Comparison of ENCODE assay signal across 8 cellular contexts in genomic region chr16:66650707-66651473, GRCh38. TPM values are rescaled to one million over a fixed set of nuclear protein-coding genes. Genes with fewer than 3 reads are reported as not detected.
DNase-seq lines count a peak whose midpoint lies in the region; TF ChIP-seq lines count a peak whose summit lies in the region.

No MANE protein-coding gene starts in this region.

- no peak overlapping the region for H4K8ac ChIP-seq in trophoblast cell (ENCODE audit: low read depth, low read length)

- DNase-seq in ELF-1 (ENCODE audit: low read depth, low spot score) (peak; percentile 89), HFF-Myc (ENCODE audit: extremely low read depth, low read depth) (peak; percentile 81), NCI-H1092 treated with DMSO at 0.1 percent for 48 hours (lab: John Stamatoyannopoulos, UW) (peak; percentile 88), SKM-1 (lab: John Stamatoyannopoulos, UW; ENCODE audit: unreplicated experiment) (peak; percentile 89), cardiac muscle cell (ENCODE audit: low read depth in 1 of 2, low spot score in 1 of 2) (peak; percentile 90 to 91), trophoblast cell (peak; percentile 77 to 93), tibial nerve (ENCODE audit: low spot score in 2 of 2) (peak; percentile 65 to 91)
- peak; percentile 78 for DNase-seq in activated naive CD8-positive, alpha-beta T cell treated with anti-CD3 and anti-CD28 coated beads for 36 hours

- peak overlapping the region; percentile 41 for H3K9ac ChIP-seq in trophoblast cell (ENCODE audit: low read length)

- no peaks in the 10 kb centered on the region for H3K9me3 Mint-ChIP-seq in activated naive CD8-positive, alpha-beta T cell treated with anti-CD3 and anti-CD28 coated beads for 36 hours

- H3K4me3 Mint-ChIP-seq in activated naive CD8-positive, alpha-beta T cell treated with anti-CD3 and anti-CD28 coated beads for 36 hours: peak overlapping the region; percentile 66

- H3K14ac ChIP-seq in trophoblast cell (ENCODE audit: low read length): no peak overlapping the region

- H4K12ac ChIP-seq in trophoblast cell (ENCODE audit: low read depth, low read length): no peak overlapping the region

- H3K36me3 ChIP-seq in cardiac muscle cell: no peaks in the 10 kb centered on the region
- no peaks in the 10 kb centered on the region for H3K36me3 ChIP-seq in trophoblast cell (ENCODE audit: control insufficient read depth in 1 of 2, insufficient read depth in 2 of 2, low read length in 2 of 2)
- H3K36me3 ChIP-seq in tibial nerve: no peaks in the 10 kb centered on the region

- no peak overlapping the region for H4K91ac ChIP-seq in trophoblast cell (ENCODE audit: low read depth, low read length)

- H3K27ac ChIP-seq in cardiac muscle cell (no peak overlapping the region), trophoblast cell (ENCODE audit: low read depth, low read length) (no peak overlapping the region), tibial nerve (no peak overlapping the region)

- H3K27me3 ChIP-seq in cardiac muscle cell: no peaks in the 10 kb centered on the region
- H3K27me3 ChIP-seq in trophoblast cell (ENCODE audit: insufficient read depth, low read length): no peaks in the 10 kb centered on the region
- no peaks in the 10 kb centered on the region for H3K27me3 ChIP-seq in tibial nerve

- H2BK5ac ChIP-seq in trophoblast cell (ENCODE audit: low read depth, low read length, poor library complexity): no peak overlapping the region

- no peak for TF ChIP-seq POLR2A in tibial nerve (IDR thresholded peaks at IDR 0.05)

- H3K4ac ChIP-seq in trophoblast cell (ENCODE audit: low read depth, low read length): no peak overlapping the region

- H3K27me3 Mint-ChIP-seq in activated naive CD8-positive, alpha-beta T cell treated with anti-CD3 and anti-CD28 coated beads for 36 hours: peaks cover 5% of the 10 kb centered on the region

- H3K27ac Mint-ChIP-seq in activated naive CD8-positive, alpha-beta T cell treated with anti-CD3 and anti-CD28 coated beads for 36 hours: no peak overlapping the region

- no peak overlapping the region for H3K23ac ChIP-seq in trophoblast cell (ENCODE audit: low read length)

- no peaks in the 10 kb centered on the region for H3K79me2 ChIP-seq in trophoblast cell (ENCODE audit: control insufficient read depth, insufficient read depth, low read length, poor library complexity)

- H3K4me2 ChIP-seq in trophoblast cell (ENCODE audit: low read length): peak overlapping the region; percentile 59

- H3K4me3 ChIP-seq in HFF-Myc (replicated peaks; ENCODE audit: low read depth, low read length): no peak overlapping the region
- H3K4me3 ChIP-seq in cardiac muscle cell: no peak overlapping the region
- no peak overlapping the region for H3K4me3 ChIP-seq in trophoblast cell (ENCODE audit: low read depth, low read length)
- peak overlapping the region in 1 of 4 donors; percentile 19 for H3K4me3 ChIP-seq in tibial nerve

- no peaks in the 10 kb centered on the region for H3K79me1 ChIP-seq in trophoblast cell (ENCODE audit: low read length)

- no peak overlapping the region for H3K18ac ChIP-seq in trophoblast cell (ENCODE audit: low read length)

- no peak overlapping the region for H2AK5ac ChIP-seq in trophoblast cell (ENCODE audit: low read length)

- H2BK120ac ChIP-seq in trophoblast cell (ENCODE audit: insufficient read depth, low read length, poor library complexity): no peak overlapping the region

- TF ChIP-seq CTCF in HFF-Myc (IDR thresholded peaks at IDR 0.05; ENCODE audit: low read depth, low read length, missing control alignments) (peak; percentile 96), cardiac muscle cell (IDR thresholded peaks at IDR 0.05; ENCODE audit: low read depth, low read length) (peak; percentile 96), tibial nerve (IDR thresholded peaks at IDR 0.05) (peak; percentile 76 to 97 (median 93))

- no peak for TF ChIP-seq EP300 in tibial nerve (IDR thresholded peaks at IDR 0.05)

- no peak overlapping the region for H2BK12ac ChIP-seq in trophoblast cell (ENCODE audit: low read length)

- peaks cover 13% of the 10 kb centered on the region for H3K4me1 Mint-ChIP-seq in activated naive CD8-positive, alpha-beta T cell treated with anti-CD3 and anti-CD28 coated beads for 36 hours

- H3K4me1 ChIP-seq in cardiac muscle cell (ENCODE audit: low read depth) (peaks cover 5% of the 10 kb centered on the region), trophoblast cell (ENCODE audit: control insufficient read depth in 1 of 2, insufficient read depth in 2 of 2, low read length in 2 of 2) (peaks cover 0 to 4% of the 10 kb centered on the region in 2 experiments), tibial nerve (peaks cover 0 to 13% (median 7%) of the 10 kb centered on the region in 4 donors)

- no CpG with 5 or more reads among the region's 18 CpGs for WGBS in trophoblast cell (ENCODE audit: extremely low coverage, insufficient coverage, insufficient read length)
- 15 to 17% methylated on average over 18 of the region's 18 CpGs for whole genome bisulfite sequencing in tibial nerve, 2 donors

- H2AFZ ChIP-seq in trophoblast cell (ENCODE audit: insufficient read depth, low read length, poor library complexity): no peak overlapping the region

- H3K9me3 ChIP-seq in cardiac muscle cell (ENCODE audit: low read depth) (no peaks in the 10 kb centered on the region), trophoblast cell (ENCODE audit: insufficient read depth, low read depth, low read length) (no peaks in the 10 kb centered on the region), tibial nerve (no peaks in the 10 kb centered on the region)

- H3K36me3 Mint-ChIP-seq in activated naive CD8-positive, alpha-beta T cell treated with anti-CD3 and anti-CD28 coated beads for 36 hours: no peaks in the 10 kb centered on the region

RNA-seq across cellular contexts. Expression of gene CMTM4, which starts 45.7 kb away (rescaled TPM):
- 1 to 10 TPM; 2.4 to 2.8 TPM for total RNA-seq in activated naive CD8-positive, alpha-beta T cell treated with anti-CD3 and anti-CD28 coated beads for 36 hours
- total RNA-seq in cardiac muscle cell (42.3 and 61.6 TPM in 2 replicates), tibial nerve (10 to 100 TPM; 14.2 to 22.7 (median 19.6) TPM)
- 19.7 and 22.8 TPM in 2 replicates for polyA plus RNA-seq in cardiac muscle cell
- 20.8 and 21.5 TPM in 2 replicates for polyA plus RNA-seq in trophoblast cell (2013)

RNA-seq across cellular contexts. Expression of gene CMTM3, which starts 46.4 kb away (rescaled TPM):
- 10 to 100 TPM; 55.1 to 60.5 TPM for total RNA-seq in activated naive CD8-positive, alpha-beta T cell treated with anti-CD3 and anti-CD28 coated beads for 36 hours
- total RNA-seq in cardiac muscle cell (48.9 and 56.1 TPM in 2 replicates), tibial nerve (10 to 100 TPM; 19.3 to 43.9 (median 38.5) TPM)
- polyA plus RNA-seq in cardiac muscle cell: 70.7 and 92.2 TPM in 2 replicates
- 68.4 and 70.2 TPM in 2 replicates for polyA plus RNA-seq in trophoblast cell (2013)

Comparison
In these comparisons a context has a peak if more than half of its experiments do, and no peak if none do; other contexts are left out.
1. RNA of gene CMTM4, which starts 45.7 kb away (total RNA-seq): 42.3 to 61.6 TPM in cardiac muscle cell and 14.2 to 22.7 TPM in tibial nerve; 2.4 to 2.8 TPM in activated naive CD8-positive, alpha-beta T cell treated with anti-CD3 and anti-CD28 coated beads for 36 hours; every median in the first group is over 4 times any median in the second.
2. Peak in every context shown above with its lines, with median percentiles within 50 percentile points of each other: DNase-seq and CTCF ChIP-seq.